Comparison of ENCODE assay signal across 1 cellular context in genomic region chr11:78860720-78861422, GRCh38.
A peak's percentile ranks its signal among the peaks of the same experiment; 100 is the strongest.
TF ChIP-seq lines count a peak whose summit lies in the region.

No MANE protein-coding gene starts in this region.

TF ChIP-seq in HepG2, 621 proteins besides CTCF, POLR2A, EP300 and RAD21 (continued from another document):
- TF ChIP-seq EHMT2 (IDR thresholded peaks at IDR 0.05; ENCODE audit: borderline replicate concordance, low read depth, low read length) = peak; percentile 66; the same call in 1 of the 2 replicates
- no peak for TF ChIP-seq TBX3 (IDR thresholded peaks at IDR 0.05; ENCODE audit: borderline replicate concordance)
- TF ChIP-seq SALL1 (CRISPR knock-in tag; IDR thresholded peaks at IDR 0.05) = no peak
TF ChIP-seq in HepG2: peak in this region for 3.
